ENCODE assay signal across 11 cellular contexts in genomic region chrY:17050374-17050773, GRCh38.
"Had no signal": no experiment of that assay in that cellular context is flagged by ENCODE, and none has a peak within 500 bp of the region (broad histone marks: within the 10 kb centered on the region; RNA-seq: fewer than 3 reads in every experiment).

No MANE protein-coding gene starts in this region.

- H3K4me3 ChIP-seq: GM23248, GM23338, HAP-1 had no signal

- DNase-seq: GM23248, GOT3, H7, H9, HCEC 1CT, HFFc6 had no signal

- ATAC-seq: GM23338, HCT116 had no signal

- H3K36me3 ChIP-seq: HAP-1 had no signal

- H3K27ac ChIP-seq: GM23248 had no signal

- FAIRE-seq: H1, H54 had no signal

- H3K9me3 ChIP-seq: HAP-1 had no signal

- H3K4me2 ChIP-seq: GM23338 had no signal

- H2AFZ ChIP-seq: GM23248, GM23338 had no signal

- H3K4me1 ChIP-seq: HAP-1 had no signal

- H3K9ac ChIP-seq: GM23248 had no signal
